Comparison of ENCODE assay signal across 7 cellular contexts in the genomic region with DNA sequence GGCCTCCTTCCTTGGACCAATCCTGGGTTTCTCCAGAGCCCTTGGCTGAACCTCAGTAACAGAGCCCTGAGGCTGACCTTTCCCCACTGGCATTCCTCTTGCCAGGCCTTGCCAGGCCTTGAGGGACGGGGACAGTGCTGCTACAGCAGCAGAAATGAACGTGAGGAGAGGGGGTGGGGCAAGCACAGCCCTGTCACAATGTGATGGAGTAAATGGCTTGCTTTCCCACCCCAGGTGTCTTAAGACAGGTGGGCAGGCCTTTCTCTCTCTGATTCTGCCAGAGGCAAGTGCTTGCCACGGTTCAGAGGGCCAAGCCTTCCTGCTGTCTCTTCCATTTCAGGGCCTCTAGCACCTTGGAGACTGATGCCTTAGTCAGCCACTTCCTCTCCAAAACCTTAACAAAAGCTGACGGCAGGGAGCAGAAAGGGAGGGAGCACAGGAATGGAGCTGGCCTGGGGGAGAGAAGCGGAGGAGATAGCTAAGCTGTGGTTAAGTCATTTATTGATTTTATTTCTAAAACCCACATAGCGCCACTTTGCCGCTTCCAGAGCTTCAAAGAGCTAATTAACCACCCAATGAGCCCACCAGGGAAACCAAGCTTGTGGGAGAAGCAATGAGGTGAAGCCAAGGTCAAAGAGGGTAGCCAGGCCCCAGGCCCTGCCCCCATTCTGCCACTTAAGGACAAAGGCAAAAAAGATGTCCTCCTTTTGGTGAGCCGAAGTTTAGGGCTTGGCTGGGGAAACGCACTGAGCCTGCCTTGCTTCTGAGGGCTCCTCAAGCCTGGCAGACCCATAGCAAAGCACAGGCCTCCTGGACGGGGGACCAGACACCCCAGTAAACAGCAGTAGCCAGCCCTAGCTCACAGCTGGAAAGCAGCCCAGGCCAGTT. TPM values are rescaled to one million over a fixed set of nuclear protein-coding genes. Genes with fewer than 3 reads are reported as not detected.
A peak's percentile ranks its signal among the peaks of the same experiment; 100 is the strongest.
DNase-seq lines count a peak whose midpoint lies in the region; ATAC-seq and TF ChIP-seq lines count a peak whose summit lies in the region.

No MANE protein-coding gene starts in this region.

- H3K9ac ChIP-seq in OCI-LY3 (ENCODE audit: low read length), result no peak overlapping the region
- H3K9ac ChIP-seq in mucosa of stomach (ENCODE audit: low read length), result peak overlapping the region; percentile 25

- H2AFZ ChIP-seq in OCI-LY3 (ENCODE audit: low read depth, low read length), result no peak overlapping the region

- H3K27me3 ChIP-seq in OCI-LY3 (ENCODE audit: low read depth, low read length), result no peaks in the 10 kb centered on the region
- no peaks in the 10 kb centered on the region for H3K27me3 ChIP-seq in mucosa of stomach (ENCODE audit: control insufficient read depth, insufficient read depth, low read length)

- TF ChIP-seq POLR2A in GM19099 (IDR thresholded peaks at IDR 0.05; ENCODE audit: extremely low read depth, insufficient read length, low read depth), result peak; percentile 33

- H3K79me2 ChIP-seq in OCI-LY3 (ENCODE audit: low read length), result peaks cover 21% of the 10 kb centered on the region

- no peak for TF ChIP-seq CTCF in OCI-LY3 (IDR thresholded peaks at IDR 0.05; ENCODE audit: low read depth, low read length)

- H3K4me3 ChIP-seq in OCI-LY3 (ENCODE audit: low read length) (no peak overlapping the region), mucosa of stomach (ENCODE audit: low read length) (no peak overlapping the region)

- no peaks in the 10 kb centered on the region for H3K4me1 ChIP-seq in OCI-LY3 (ENCODE audit: low read length)
- H3K4me1 ChIP-seq in mucosa of stomach (ENCODE audit: control insufficient read depth, insufficient read depth, low read length), result peaks cover 8% of the 10 kb centered on the region

- H3K36me3 ChIP-seq in OCI-LY3 (replicated peaks; ENCODE audit: low read depth, low read length) (peaks cover 50% of the 10 kb centered on the region), mucosa of stomach (ENCODE audit: control insufficient read depth, insufficient read depth, low read length) (peaks cover 32% of the 10 kb centered on the region)

- peak; percentile 86 for DNase-seq in dermis blood vessel endothelial cell

- peaks cover 59% of the 10 kb centered on the region for H4K20me1 ChIP-seq in OCI-LY3 (ENCODE audit: insufficient read depth, low read length)

- H3K27ac ChIP-seq in OCI-LY3 (ENCODE audit: low read length), result 0 out of 2 replicates have a peak overlapping the region, but pooled peaks have one; percentile 13

- no peaks in the 10 kb centered on the region for H3K9me3 ChIP-seq in OCI-LY3 (ENCODE audit: insufficient read depth, low read length)
- H3K9me3 ChIP-seq in mucosa of stomach (ENCODE audit: control insufficient read depth, low read length), result no peaks in the 10 kb centered on the region

- no peak overlapping the region for H3K4me2 ChIP-seq in OCI-LY3 (ENCODE audit: low read length)

- ATAC-seq in GM21515 (IDR thresholded peaks at IDR 0.05; ENCODE audit: unreplicated experiment), result no peak
- no peak for ATAC-seq in GM18870 (IDR thresholded peaks at IDR 0.05; ENCODE audit: unreplicated experiment)
- ATAC-seq in HG03378 (IDR thresholded peaks at IDR 0.05; ENCODE audit: unreplicated experiment), result no peak

RNA-seq across cellular contexts. Expression of a gene that starts 3.4 kb away (rescaled TPM):
- total RNA-seq in dermis blood vessel endothelial cell, result 0.23 and 0.34 TPM in 2 replicates

RNA-seq across cellular contexts. Expression of a gene that starts 15.2 kb away (rescaled TPM):
- 104 and 116 TPM in 2 replicates for total RNA-seq in dermis blood vessel endothelial cell

RNA-seq across cellular contexts. Expression of a gene that starts 19.2 kb away (rescaled TPM):
- total RNA-seq in dermis blood vessel endothelial cell, result 2.0 and 2.9 TPM in 2 replicates

RNA-seq across cellular contexts. Expression of a gene that starts 39.9 kb away (rescaled TPM):
- 46.1 and 93.6 TPM in 2 replicates for total RNA-seq in dermis blood vessel endothelial cell

RNA-seq across cellular contexts. Expression of a gene that starts 40.2 kb away (rescaled TPM):
- not detected in 2 replicates for total RNA-seq in dermis blood vessel endothelial cell
